ENCODE assay signal across 8 cellular contexts in genomic region chr13:30422056-30422914, GRCh38. TPM values are rescaled to one million over a fixed set of nuclear protein-coding genes. Genes with fewer than 3 reads are reported as not detected.
DNase-seq lines count a peak whose midpoint lies in the region; ATAC-seq and TF ChIP-seq lines count a peak whose summit lies in the region.

TSS of gene UBE2L5 (plus strand) at chr13:30422493. CDS start at chr13:30427991, 5,498 bp downstream.

- peak within 1 kb of the TSS; percentile 95 for H3K4me2 ChIP-seq in IMR-90 (ENCODE audit: low read depth, low read length)

- H4K5ac ChIP-seq in IMR-90 (ENCODE audit: low read depth, low read length): peak within 1 kb of the TSS; percentile 61

- peak within 1 kb of the TSS; percentile 99 for H3K4me3 ChIP-seq in IMR-90 (ENCODE audit: insufficient read depth, low read depth, low read length)
- peak within 1 kb of the TSS; percentile 73 for H3K4me3 ChIP-seq in left ventricle myocardium inferior
- peak within 1 kb of the TSS; percentile 49 to 68 (median 60) for H3K4me3 ChIP-seq in upper lobe of left lung

- peak within 1 kb of the TSS; percentile 44; the same call in 1 of the 2 replicates for H2AK5ac ChIP-seq in IMR-90 (ENCODE audit: low read depth, low read length)

- peak; percentile 62 for ATAC-seq in GM21360 (IDR thresholded peaks at IDR 0.05; ENCODE audit: unreplicated experiment)
- peak; percentile 90 for ATAC-seq in IMR-90 (ENCODE audit: low read depth)
- ATAC-seq in upper lobe of left lung (ENCODE audit: low FRiP score in 2 of 2): peak; percentile 93 to 94

- CTCF ChIA-PET in IMR-90 (lab: Yijun Ruan, JAX): interaction anchor here (0.7 kb wide), 1 partner anchor 23 kb away, joined by 3 read pairs; no protein-coding TSS in a partner anchor

- H3K79me1 ChIP-seq in IMR-90 (ENCODE audit: low read depth in 1 of 2, low read length in 2 of 2): peaks cover 0 to 7% of the 10 kb centered on the region in 2 experiments; a peak in 1 of 4 replicates

- TF ChIP-seq EP300 in upper lobe of left lung (IDR thresholded peaks at IDR 0.05): no peak

- TF ChIP-seq POLR2A in IMR-90 (IDR thresholded peaks at IDR 0.05; ENCODE audit: low read depth, low read length) (no peak), upper lobe of left lung (IDR thresholded peaks at IDR 0.05) (peak in 3 of 4 donors; percentile 7 to 87 (median 46))

- peak within 1 kb of the TSS; percentile 73 for H3K23ac ChIP-seq in IMR-90 (ENCODE audit: low read depth, low read length)

- intact Hi-C loops in IMR-90 (cut with micrococcal nuclease) (loop anchor here (5.0 kb wide), 1 partner anchor 35 kb away; no protein-coding TSS in a partner anchor), left ventricle myocardium inferior (cut with micrococcal nuclease) (no loop called here), posterior cingulate gyrus (cut with DNase I) (loop anchor here (2.0 kb wide), 1 partner anchor 43 kb away; the partner anchor contains the start of gene HMGB1)

- dilution Hi-C loops in IMR-90 (cut with HindIII; ENCODE audit: low sequenced_read_pairs, unreplicated experiment): no loop called here

- H3K27me3 ChIP-seq in IMR-90 (ENCODE audit: control insufficient read depth, insufficient read depth, low read length) (no peaks in the 10 kb centered on the region), left ventricle myocardium inferior (ENCODE audit: low read depth) (no peaks in the 10 kb centered on the region), upper lobe of left lung (no peaks in the 10 kb centered on the region)

- H3K4me1 ChIP-seq in IMR-90 (ENCODE audit: control insufficient read depth, insufficient read depth, low read length): peaks cover 4% of the 10 kb centered on the region; the same call in 1 of the 2 replicates
- H3K4me1 ChIP-seq in left ventricle myocardium inferior: peaks cover 15% of the 10 kb centered on the region
- peaks cover 5 to 13% (median 10%) of the 10 kb centered on the region in 4 donors for H3K4me1 ChIP-seq in upper lobe of left lung

- H2BK15ac ChIP-seq in IMR-90 (ENCODE audit: low read depth, low read length): peak within 1 kb of the TSS; percentile 16; the same call in 1 of the 3 replicates

- peak within 1 kb of the TSS; percentile 53 for H4K91ac ChIP-seq in IMR-90 (ENCODE audit: insufficient read depth, low read depth, low read length)

- H2AK9ac ChIP-seq in IMR-90 (replicated peaks; ENCODE audit: low read depth, low read length, poor library complexity): peak within 1 kb of the TSS; percentile 90

- H3K9me3 ChIP-seq in IMR-90 (ENCODE audit: control insufficient read depth, insufficient read depth, low read length) (no peaks in the 10 kb centered on the region), left ventricle myocardium inferior (replicated peaks) (no peaks in the 10 kb centered on the region), upper lobe of left lung (no peaks in the 10 kb centered on the region)

- in situ Hi-C loops in IMR-90 (cut with MboI; ENCODE audit: low sequenced_read_pairs): no loop called here

- H2BK5ac ChIP-seq in IMR-90 (ENCODE audit: low read depth, low read length, poor library complexity, severe bottlenecking): peak within 1 kb of the TSS; percentile 83

- no peaks in the 10 kb centered on the region for H4K20me1 ChIP-seq in IMR-90 (ENCODE audit: insufficient read depth, low read length)

- H3K14ac ChIP-seq in IMR-90 (replicated peaks; ENCODE audit: low read depth, low read length): peak within 1 kb of the TSS; percentile 60

- no peak for TF ChIP-seq RAD21 in IMR-90 (IDR thresholded peaks at IDR 0.05; ENCODE audit: low read length)

- POLR2A ChIA-PET in IMR-90 (lab: Charles Lee; ENCODE audit: unreplicated experiment): interaction anchor here (0.6 kb wide), 1 partner anchor 57 kb away, joined by 3 read pairs; no protein-coding TSS in a partner anchor

- WGBS in IMR-90 (ENCODE audit: extremely low coverage in 2 of 2, insufficient read length in 1 of 2), 2 experiments: no CpG with 5 or more reads among the region's 57 CpGs
- 1% methylated on average over 28 to 31 of the region's 57 CpGs for WGBS in upper lobe of left lung, 2 donors

- H3K9ac ChIP-seq in IMR-90 (ENCODE audit: low read depth, low read length): peak within 1 kb of the TSS; percentile 90

- no peak within 1 kb of the TSS for H2BK20ac ChIP-seq in IMR-90 (ENCODE audit: low read depth, low read length)

- peak within 1 kb of the TSS; percentile 91 for H2AFZ ChIP-seq in IMR-90 (replicated peaks; ENCODE audit: low read length, poor library complexity)

- H3K9me1 ChIP-seq in IMR-90 (ENCODE audit: insufficient read depth, low read length): peaks cover 6% of the 10 kb centered on the region

- H3K4ac ChIP-seq in IMR-90 (ENCODE audit: low read depth, low read length): peak within 1 kb of the TSS; percentile 73

- peak within 1 kb of the TSS; percentile 53 to 61 for H4K8ac ChIP-seq in IMR-90 (ENCODE audit: low read depth in 2 of 2, low read length in 2 of 2)

- H3K36me3 ChIP-seq in IMR-90 (ENCODE audit: control insufficient read depth, insufficient read depth, low read length) (no peaks in the 10 kb centered on the region), left ventricle myocardium inferior (no peaks in the 10 kb centered on the region), upper lobe of left lung (no peaks in the 10 kb centered on the region)

- H3K27ac ChIP-seq in IMR-90 (ENCODE audit: insufficient read depth, low read length) (peak within 1 kb of the TSS; percentile 94), left ventricle myocardium inferior (replicated peaks) (peak within 1 kb of the TSS; percentile 95), upper lobe of left lung (peak within 1 kb of the TSS; percentile 92 to 98 (median 95))

- H3K18ac ChIP-seq in IMR-90 (ENCODE audit: low read depth, low read length): peak within 1 kb of the TSS; percentile 72

- DNase-seq in DMS114 treated with DMSO at 0.1 percent for 48 hours (lab: John Stamatoyannopoulos, UW; ENCODE audit: unreplicated experiment) (peak; percentile 35), IMR-90 (peak; percentile 74), SKM-1 treated with dmso at 0.1 percent for 144 hours (lab: John Stamatoyannopoulos, UW; ENCODE audit: unreplicated experiment) (peak; percentile 57), amniotic epithelial cell (ENCODE audit: low read depth) (peak; percentile 84), left ventricle myocardium inferior (peak; percentile 82), posterior cingulate gyrus (peak; percentile 57 to 96 (median 72)), upper lobe of left lung (peak; percentile 79 to 96)

- no TSS peak for BruUV-seq in IMR-90 (replicated peaks; lab: Mats Ljungman, UMichigan)

- H2BK120ac ChIP-seq in IMR-90 (ENCODE audit: low read depth, low read length): peak within 1 kb of the TSS; percentile 74

- peak within 1 kb of the TSS; percentile 37; the same call in 1 of the 2 replicates for H3K56ac ChIP-seq in IMR-90 (ENCODE audit: extremely low read depth, insufficient read depth, low read length)

- TF ChIP-seq CTCF in IMR-90 (conservative IDR thresholded peaks at IDR 0.05; ENCODE audit: low read depth, low read length): no peak
- TF ChIP-seq CTCF in left ventricle myocardium inferior (IDR thresholded peaks at IDR 0.05; ENCODE audit: borderline replicate concordance): no peak
- TF ChIP-seq CTCF in upper lobe of left lung (IDR thresholded peaks at IDR 0.05): no peak

TF ChIP-seq in IMR-90, 13 proteins besides CTCF, POLR2A, EP300 and RAD21:
- TF ChIP-seq ELK1 (IDR thresholded peaks at IDR 0.05; ENCODE audit: borderline replicate concordance, low read depth, low read length): no peak
- TF ChIP-seq RFX5 (IDR thresholded peaks at IDR 0.05; ENCODE audit: low read depth, low read length): no peak
- no peak for TF ChIP-seq CHD1 (IDR thresholded peaks at IDR 0.05; ENCODE audit: low read depth, low read length)
- TF ChIP-seq BHLHE40 (IDR thresholded peaks at IDR 0.05; ENCODE audit: low read depth, low read length): no peak
- no peak for TF ChIP-seq RCOR1 (IDR thresholded peaks at IDR 0.05; ENCODE audit: insufficient replicate concordance, low read length)
- no peak for TF ChIP-seq CEBPB (IDR thresholded peaks at IDR 0.05; ENCODE audit: low read depth, low read length)
- TF ChIP-seq MXI1 (IDR thresholded peaks at IDR 0.05; ENCODE audit: borderline replicate concordance, low read depth, low read length): no peak
- TF ChIP-seq USF2 (IDR thresholded peaks at IDR 0.05; ENCODE audit: low read depth, low read length): no peak
- no peak for TF ChIP-seq SMC3 (IDR thresholded peaks at IDR 0.05; ENCODE audit: low read depth, low read length)
- no peak for TF ChIP-seq MAFK (IDR thresholded peaks at IDR 0.05; ENCODE audit: low read depth, low read length)
- no peak for TF ChIP-seq MAZ (IDR thresholded peaks at IDR 0.05; ENCODE audit: borderline replicate concordance, low read depth, low read length)
- TF ChIP-seq NFE2L2 (IDR thresholded peaks at IDR 0.05; ENCODE audit: low read depth, low read length): no peak
- no peak for TF ChIP-seq FOS (IDR thresholded peaks at IDR 0.05; ENCODE audit: low read depth, low read length)

RNA-seq across cellular contexts. Expression of gene UBE2L5, which starts in this region (rescaled TPM):
- 0.18 TPM in 1 of 2 replicates, not detected in the other for total RNA-seq in IMR-90 (2012; rRNA removed)
- not detected in 2 replicates for polyA plus RNA-seq in IMR-90 (2012; rRNA removed)
- polyA plus RNA-seq in IMR-90 (2012; cell fraction: cytosol; rRNA removed): 0.04 TPM in 1 of 2 replicates, not detected in the other
- polyA plus RNA-seq in IMR-90 (2012; cell fraction: nucleus; rRNA removed; ENCODE audit: low replicate concordance): 0.09 TPM in 1 of 2 replicates, not detected in the other
- not detected for total RNA-seq in left ventricle myocardium inferior
- total RNA-seq in upper lobe of left lung: not detected

Comparison
In these comparisons a context has a peak if more than half of its experiments do, and no peak if none do; other contexts are left out.
1. Peak in every context shown above with its lines: DNase-seq, ATAC-seq, H3K4me3 ChIP-seq and H3K27ac ChIP-seq.
2. Peak in DNase-seq, ATAC-seq, H3K4me3 ChIP-seq, H3K27ac ChIP-seq, H3K9ac ChIP-seq and H3K4me2 ChIP-seq in IMR-90; RNA of the gene not detected or under 1 TPM.
3. Peak in DNase-seq, H3K4me3 ChIP-seq and H3K27ac ChIP-seq in left ventricle myocardium inferior; RNA of the gene not detected or under 1 TPM.
4. Peak in DNase-seq, ATAC-seq, H3K4me3 ChIP-seq and H3K27ac ChIP-seq in upper lobe of left lung; RNA of the gene not detected or under 1 TPM.
5. DNase-seq: peak in every context shown above with its lines; median percentile 88 in upper lobe of left lung; 84 in amniotic epithelial cell; 82 in left ventricle myocardium inferior; 74 in IMR-90; 72 in posterior cingulate gyrus; 57 in SKM-1 treated with dmso at 0.1 percent for 144 hours; 35 in DMS114 treated with DMSO at 0.1 percent for 48 hours.